In genomic region chr7:44639701-44640321, GRCh38 we compare ENCODE assay signal across 8 cellular contexts. TPM values are rescaled to one million over a fixed set of nuclear protein-coding genes. Genes with fewer than 3 reads are reported as not detected.
DNase-seq lines count a peak whose midpoint lies in the region; ATAC-seq and TF ChIP-seq lines count a peak whose summit lies in the region.

No MANE protein-coding gene starts in this region.

- H3K27ac Mint-ChIP-seq in activated CD8-positive, alpha-beta T cell treated with anti-CD3 and anti-CD28 coated beads, Interleukin-2, amount 10 ng/mL, durations not matched to agents 7 days and 5 days = peak overlapping the region; percentile 100
- H3K27ac Mint-ChIP-seq in osteocyte (ENCODE audit: unreplicated experiment) = peak overlapping the region; percentile 97

- peaks cover 72% of the 10 kb centered on the region for H3K4me1 Mint-ChIP-seq in activated CD8-positive, alpha-beta T cell treated with anti-CD3 and anti-CD28 coated beads, Interleukin-2, amount 10 ng/mL, durations not matched to agents 7 days and 5 days (ENCODE audit: low read depth)
- H3K4me1 Mint-ChIP-seq in osteocyte (ENCODE audit: unreplicated experiment) = peaks cover 37% of the 10 kb centered on the region

- no peak for TF ChIP-seq POLR2A in gastroesophageal sphincter (IDR thresholded peaks at IDR 0.05)

- 12 to 15% methylated on average over 6 of the region's 8 CpGs for WGBS in gastroesophageal sphincter (ENCODE audit: low coverage in 1 of 2), 2 donors

- POLR2A ChIA-PET in activated CD8-positive, alpha-beta T cell treated with anti-CD3 and anti-CD28 coated beads, Interleukin-2, amount 10 ng/mL, durations not matched to agents 7 days and 5 days (lab: Charles Lee) = interaction anchor here (0.7 to 8.3 kb wide), 11 partner anchors 9 to 246 kb away, joined by 3 to 107 read pairs (median 10); partner anchors contain the start of genes DDX56, OGDH, PURB and TMED4

- H3K9me3 ChIP-seq in gastroesophageal sphincter = no peaks in the 10 kb centered on the region

- H3K27me3 Mint-ChIP-seq in activated CD8-positive, alpha-beta T cell treated with anti-CD3 and anti-CD28 coated beads, Interleukin-2, amount 10 ng/mL, durations not matched to agents 7 days and 5 days (ENCODE audit: low read depth) = no peaks in the 10 kb centered on the region
- no peaks in the 10 kb centered on the region for H3K27me3 Mint-ChIP-seq in osteocyte (ENCODE audit: unreplicated experiment)

- H3K27ac ChIP-seq in gastroesophageal sphincter = peak overlapping the region; percentile 67 to 85 (median 80)

- peak overlapping the region; percentile 77 for H3K4me3 Mint-ChIP-seq in activated CD8-positive, alpha-beta T cell treated with anti-CD3 and anti-CD28 coated beads, Interleukin-2, amount 10 ng/mL, durations not matched to agents 7 days and 5 days
- peak overlapping the region; percentile 15 for H3K4me3 Mint-ChIP-seq in osteocyte (ENCODE audit: unreplicated experiment)

- DNase-seq in Ammon's horn (ENCODE audit: low spot score) (peak; percentile 41), HPDE6-E6E7 (ENCODE audit: extremely low spot score) (peak; percentile 70), osteocyte (ENCODE audit: extremely low spot score, unreplicated experiment) (peak; percentile 82), COR-L47 (lab: John Stamatoyannopoulos, UW) (no peak)
- peak; percentile 19 for DNase-seq in activated CD8-positive, alpha-beta T cell treated with anti-CD3 and anti-CD28 coated beads, Interleukin-2, amount 10 ng/mL, durations not matched to agents 7 days and 5 days
- DNase-seq in activated effector memory CD4-positive, alpha-beta T cell treated with Interleukin-2 at 50 U/mL for 16 hours = no peak

- H3K9me3 Mint-ChIP-seq in activated CD8-positive, alpha-beta T cell treated with anti-CD3 and anti-CD28 coated beads, Interleukin-2, amount 10 ng/mL, durations not matched to agents 7 days and 5 days (ENCODE audit: insufficient read depth) = no peaks in the 10 kb centered on the region
- H3K9me3 Mint-ChIP-seq in osteocyte (ENCODE audit: unreplicated experiment) = no peaks in the 10 kb centered on the region

- peaks cover 52% of the 10 kb centered on the region for H3K36me3 Mint-ChIP-seq in activated CD8-positive, alpha-beta T cell treated with anti-CD3 and anti-CD28 coated beads, Interleukin-2, amount 10 ng/mL, durations not matched to agents 7 days and 5 days (ENCODE audit: low read depth)
- H3K36me3 Mint-ChIP-seq in osteocyte (ENCODE audit: unreplicated experiment) = no peaks in the 10 kb centered on the region

- H3K4me1 ChIP-seq in gastroesophageal sphincter = peaks cover 8 to 54% (median 28%) of the 10 kb centered on the region in 3 donors

- H3K27me3 ChIP-seq in gastroesophageal sphincter = no peaks in the 10 kb centered on the region

- H3K4me3 ChIP-seq in gastroesophageal sphincter = no peak overlapping the region

- CTCF ChIA-PET in activated CD8-positive, alpha-beta T cell treated with anti-CD3 and anti-CD28 coated beads, Interleukin-2, amount 10 ng/mL, durations not matched to agents 7 days and 5 days (lab: Charles Lee) = interaction anchor here (0.7 to 3.1 kb wide), 13 partner anchors 8 to 55 kb away, joined by 3 to 27 read pairs (median 4); partner anchors contain the start of gene OGDH

- TF ChIP-seq EP300 in gastroesophageal sphincter (IDR thresholded peaks at IDR 0.05) = no peak

- TF ChIP-seq CTCF in gastroesophageal sphincter (IDR thresholded peaks at IDR 0.05) (no peak), osteocyte (IDR thresholded peaks at IDR 0.05) (no peak)

- ATAC-seq in activated CD8-positive, alpha-beta T cell treated with anti-CD3 and anti-CD28 coated beads, Interleukin-2, amount 10 ng/mL, durations not matched to agents 7 days and 5 days = no peak
- peak; percentile 57 for ATAC-seq in gastroesophageal sphincter
- ATAC-seq in HG03354 (IDR thresholded peaks at IDR 0.05; ENCODE audit: poor library complexity, severe bottlenecking, unreplicated experiment) = no peak

- H3K36me3 ChIP-seq in gastroesophageal sphincter = no peaks in the 10 kb centered on the region

RNA-seq across cellular contexts. Expression of gene OGDH, which starts 33.4 kb away (rescaled TPM):
- 100 to 1,000 TPM; 113 to 114 TPM for total RNA-seq in activated CD8-positive, alpha-beta T cell treated with anti-CD3 and anti-CD28 coated beads, Interleukin-2, amount 10 ng/mL, durations not matched to agents 7 days and 5 days
- total RNA-seq in gastroesophageal sphincter (100 to 1,000 TPM; 112 to 222 (median 137) TPM), osteocyte (68.0 and 69.3 TPM in 2 replicates)

RNA-seq across cellular contexts. Expression of gene TMED4, which starts 57.8 kb away (rescaled TPM):
- 10 to 100 TPM; 63.8 to 65.9 TPM for total RNA-seq in activated CD8-positive, alpha-beta T cell treated with anti-CD3 and anti-CD28 coated beads, Interleukin-2, amount 10 ng/mL, durations not matched to agents 7 days and 5 days
- total RNA-seq in gastroesophageal sphincter (100 to 1,000 TPM; 124 to 193 (median 160) TPM), osteocyte (88.6 and 89.6 TPM in 2 replicates)

Comparison
In these comparisons a context has a peak if more than half of its experiments do, and no peak if none do; other contexts are left out.
1. DNase-seq: peak in Ammon's horn (single experiment), HPDE6-E6E7 (single experiment), activated CD8-positive, alpha-beta T cell treated with anti-CD3 and anti-CD28 coated beads, Interleukin-2, amount 10 ng/mL, durations not matched to agents 7 days and 5 days (single experiment) and osteocyte (single experiment); none in COR-L47 (single experiment) and activated effector memory CD4-positive, alpha-beta T cell treated with Interleukin-2 at 50 U/mL for 16 hours (single experiment).